ENCODE assay signal across 8 cellular contexts in the genomic region with DNA sequence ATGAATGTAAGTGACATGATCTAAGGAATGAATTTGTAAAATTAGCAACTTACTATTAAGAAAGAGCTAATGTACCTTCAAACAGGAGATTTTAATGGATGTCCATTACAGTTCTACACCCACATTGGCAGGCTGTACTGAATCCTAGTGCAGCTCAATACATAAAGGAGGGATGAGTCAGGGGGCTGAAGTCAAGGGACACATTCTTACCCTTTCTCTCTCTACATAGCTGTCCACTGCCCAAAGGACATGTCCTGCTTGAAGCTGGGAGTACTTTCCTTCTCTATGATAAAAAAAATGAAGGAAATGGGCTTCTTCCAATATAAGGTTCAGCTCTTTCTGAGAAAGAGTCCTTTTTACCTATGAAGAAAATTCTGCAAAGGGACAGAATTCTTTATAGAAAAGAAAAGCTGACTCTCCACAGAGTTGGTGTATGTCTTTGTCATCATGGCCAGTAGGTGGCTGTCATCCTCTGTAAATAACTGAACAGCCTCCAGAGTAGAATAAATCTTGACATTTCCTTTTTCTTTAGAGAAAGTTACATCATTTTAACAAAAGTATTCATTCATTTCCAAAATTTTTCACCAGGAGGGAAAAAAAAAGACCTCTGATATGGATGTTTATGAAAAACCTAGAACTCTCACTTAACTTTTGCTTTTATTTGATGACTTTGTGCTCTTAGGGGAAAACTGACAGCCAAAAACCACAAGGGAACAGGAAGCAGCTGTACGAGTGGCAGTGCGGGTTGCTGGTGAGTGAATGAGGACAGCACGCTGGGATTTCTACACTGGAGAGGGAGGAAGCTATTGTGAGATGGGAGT. TPM values are rescaled to one million over a fixed set of nuclear protein-coding genes. Genes with fewer than 3 reads are reported as not detected.
DNase-seq lines count a peak whose midpoint lies in the region; ATAC-seq lines count a peak whose summit lies in the region.

No MANE protein-coding gene starts in this region.

- no peaks in the 10 kb centered on the region for H3K4me1 ChIP-seq in SJCRH30
- peaks cover 0 to 5% of the 10 kb centered on the region in 2 donors for H3K4me1 ChIP-seq in neuronal stem cell (ENCODE audit: control insufficient read depth in 2 of 2, insufficient read depth in 1 of 2, low read depth in 1 of 2, low read length in 2 of 2)

- no peak overlapping the region for H3K9ac ChIP-seq in neuronal stem cell (ENCODE audit: low read depth, low read length, poor library complexity)

- H3K4me3 ChIP-seq in SJCRH30 (no peak overlapping the region), neuronal stem cell (ENCODE audit: low read length in 2 of 2) (no peak overlapping the region)

- H3K27ac ChIP-seq in SJCRH30 (no peak overlapping the region), neuronal stem cell (replicated peaks; ENCODE audit: low read length) (no peak overlapping the region)

- no peak overlapping the region for H4K91ac ChIP-seq in neuronal stem cell (ENCODE audit: low read depth, low read length, poor library complexity)

- H2BK5ac ChIP-seq in neuronal stem cell (ENCODE audit: low read length) = no peak overlapping the region

- no peak overlapping the region for H2BK120ac ChIP-seq in neuronal stem cell (ENCODE audit: low read depth, low read length)

- peak overlapping the region; percentile 64 for H2AFZ ChIP-seq in neuronal stem cell (ENCODE audit: low read length)

- H3K27me3 ChIP-seq in SJCRH30 (peaks cover 3% of the 10 kb centered on the region; the same call in 1 of the 2 replicates), neuronal stem cell (ENCODE audit: control insufficient read depth in 3 of 3, insufficient read depth in 3 of 3, low read depth in 1 of 3, low read length in 3 of 3) (peaks cover 0 to 5% (median 0%) of the 10 kb centered on the region in 3 experiments)

- H3K9me3 ChIP-seq in SJCRH30 (replicated peaks) = no peaks in the 10 kb centered on the region
- H3K9me3 ChIP-seq in neuronal stem cell (replicated peaks in 1 of 2; ENCODE audit: control insufficient read depth in 2 of 2, insufficient read depth in 1 of 2, low read depth in 1 of 2, low read length in 2 of 2) = no peaks in the 10 kb centered on the region

- no peak overlapping the region for H4K8ac ChIP-seq in neuronal stem cell (ENCODE audit: low read depth, low read length)

- no peak overlapping the region for H3K4me2 ChIP-seq in neuronal stem cell (ENCODE audit: insufficient read depth, low read length, poor library complexity, severe bottlenecking)

- H3K36me3 ChIP-seq in SJCRH30 (no peaks in the 10 kb centered on the region), neuronal stem cell (replicated peaks in 1 of 2; ENCODE audit: control insufficient read depth in 2 of 2, insufficient read depth in 2 of 2, low read length in 2 of 2) (no peaks in the 10 kb centered on the region)

- no peak overlapping the region for H3K4ac ChIP-seq in neuronal stem cell (ENCODE audit: low read length)

- no peak overlapping the region for H2BK15ac ChIP-seq in neuronal stem cell (ENCODE audit: low read length)

- WGBS in neuronal stem cell (ENCODE audit: extremely low coverage in 2 of 2, insufficient read length in 2 of 2, insufficient replicate concordance in 1 of 2), 2 donors = no CpG with 5 or more reads among the region's 3 CpGs

- H2AK5ac ChIP-seq in neuronal stem cell (ENCODE audit: low read depth, low read length) = no peak overlapping the region

- no peak overlapping the region for H3K14ac ChIP-seq in neuronal stem cell (ENCODE audit: low read length)

- ATAC-seq in GM19455 (IDR thresholded peaks at IDR 0.05; ENCODE audit: unreplicated experiment) = peak; percentile 69
- ATAC-seq in HG03457 (IDR thresholded peaks at IDR 0.05; ENCODE audit: unreplicated experiment) = peak; percentile 62
- ATAC-seq in HG03025 (IDR thresholded peaks at IDR 0.05; ENCODE audit: low FRiP score, unreplicated experiment) = no peak

- no peak overlapping the region for H3K18ac ChIP-seq in neuronal stem cell (ENCODE audit: low read length)

- no peaks in the 10 kb centered on the region for H3K79me1 ChIP-seq in neuronal stem cell (ENCODE audit: low read depth, low read length)

- H3K23ac ChIP-seq in neuronal stem cell (ENCODE audit: low read depth, low read length, poor library complexity) = no peak overlapping the region

- H2BK12ac ChIP-seq in neuronal stem cell (ENCODE audit: low read length) = no peak overlapping the region

- DNase-seq in EL = peak; percentile 25
- DNase-seq in SJCRH30 = peak; percentile 35 to 63
- peak; percentile 34 for DNase-seq in fibroblast of peridontal ligament (ENCODE audit: extremely low read depth)
- DNase-seq in neuronal stem cell (ENCODE audit: low spot score) = peak; percentile 29
- DNase-seq in stimulated activated CD8-positive, alpha-beta memory T cell treated with anti-CD3 and anti-CD28 coated beads, Interleukin-4, amount 100 ng/mL, for 48 hours = no peak

RNA-seq across cellular contexts. Expression of a gene that starts 13.1 kb away (rescaled TPM):
- total RNA-seq in SJCRH30 (2014; rRNA removed; shearing (Covaris generic)) = not detected in 2 replicates
- not detected for polyA plus RNA-seq in neuronal stem cell (2013, experiment 1 of 2)
- not detected for polyA plus RNA-seq in neuronal stem cell (2013, experiment 2 of 2)

RNA-seq across cellular contexts. Expression of a gene that starts 24.9 kb away (rescaled TPM):
- total RNA-seq in SJCRH30 (2014; rRNA removed; shearing (Covaris generic)) = not detected in 2 replicates
- polyA plus RNA-seq in neuronal stem cell (2013, experiment 1 of 2) = not detected
- polyA plus RNA-seq in neuronal stem cell (2013, experiment 2 of 2) = 0.04 TPM

RNA-seq across cellular contexts. Expression of a gene that starts 35.8 kb away (rescaled TPM):
- not detected in 2 replicates for total RNA-seq in SJCRH30 (2014; rRNA removed; shearing (Covaris generic))
- polyA plus RNA-seq in neuronal stem cell (2013, experiment 1 of 2) = not detected
- polyA plus RNA-seq in neuronal stem cell (2013, experiment 2 of 2) = not detected

RNA-seq across cellular contexts. Expression of a gene that starts 46.0 kb away (rescaled TPM):
- not detected in 2 replicates for total RNA-seq in SJCRH30 (2014; rRNA removed; shearing (Covaris generic))
- polyA plus RNA-seq in neuronal stem cell (2013, experiment 1 of 2) = not detected
- polyA plus RNA-seq in neuronal stem cell (2013, experiment 2 of 2) = not detected

RNA-seq across cellular contexts. Expression of a gene that starts 50.9 kb away (rescaled TPM):
- total RNA-seq in SJCRH30 (2014; rRNA removed; shearing (Covaris generic)) = not detected in 2 replicates
- not detected for polyA plus RNA-seq in neuronal stem cell (2013, experiment 1 of 2)
- not detected for polyA plus RNA-seq in neuronal stem cell (2013, experiment 2 of 2)
